In genomic region chr4:75698963-75699228, GRCh38 we compare ENCODE assay signal across 9 cellular contexts. TPM values are rescaled to one million over a fixed set of nuclear protein-coding genes. Genes with fewer than 3 reads are reported as not detected.
A peak's percentile ranks its signal among the peaks of the same experiment; 100 is the strongest.
DNase-seq lines count a peak whose midpoint lies in the region; ATAC-seq and TF ChIP-seq lines count a peak whose summit lies in the region.
"Had no signal": no experiment of that assay in that cellular context is flagged by ENCODE, and none has a peak within 500 bp of the region (broad histone marks: within the 10 kb centered on the region; RNA-seq: fewer than 3 reads in every experiment).

No MANE protein-coding gene starts in this region.

- no peaks in the 10 kb centered on the region for H3K9me3 Mint-ChIP-seq in naive thymus-derived CD8-positive, alpha-beta T cell

- H3K4me2 ChIP-seq in MM.1S (ENCODE audit: low read depth, low read length), result no peak overlapping the region

- no peak overlapping the region for H2AFZ ChIP-seq in MM.1S (ENCODE audit: low read length)

- H3K4me3 Mint-ChIP-seq in naive thymus-derived CD8-positive, alpha-beta T cell, result peak overlapping the region; percentile 9 to 69 (median 60)

- no peaks in the 10 kb centered on the region for H3F3A ChIP-seq in MM.1S (ENCODE audit: insufficient read depth, low read length)

- H3K27me3 Mint-ChIP-seq in naive thymus-derived CD8-positive, alpha-beta T cell, result no peaks in the 10 kb centered on the region

- H4K20me1 ChIP-seq in MM.1S (ENCODE audit: insufficient read depth, low read length), result no peaks in the 10 kb centered on the region

- H3K79me2 ChIP-seq in MM.1S (ENCODE audit: low read length), result no peaks in the 10 kb centered on the region

- H3K27me3 ChIP-seq in MM.1S (replicated peaks; ENCODE audit: insufficient read depth, low read length), result no peaks in the 10 kb centered on the region

- peak; percentile 38 for ATAC-seq in GM18868 (IDR thresholded peaks at IDR 0.05; ENCODE audit: unreplicated experiment)
- ATAC-seq in GM21723 (IDR thresholded peaks at IDR 0.05; ENCODE audit: unreplicated experiment), result peak; percentile 43
- peak; percentile 36 for ATAC-seq in HG03457 (IDR thresholded peaks at IDR 0.05; ENCODE audit: unreplicated experiment)
- ATAC-seq in naive thymus-derived CD8-positive, alpha-beta T cell, result peak in 1 of 2 donors; percentile 23

- H3K9me3 ChIP-seq in MM.1S (replicated peaks; ENCODE audit: insufficient read depth, low read length), result no peaks in the 10 kb centered on the region

- H3K27ac Mint-ChIP-seq in naive thymus-derived CD8-positive, alpha-beta T cell, result peak overlapping the region; percentile 84 to 94 (median 90)

- H3K9ac ChIP-seq in MM.1S (ENCODE audit: low read length), result no peak overlapping the region

- DNase-seq in naive thymus-derived CD8-positive, alpha-beta T cell, result no peak
- no peak for DNase-seq in HT-29 (ENCODE audit: low spot score)
- no peak for DNase-seq in erythroblast (lab: John Stamatoyannopoulos, UW)
- no peak for DNase-seq in MM.1S
- no peak for DNase-seq in cerebellar cortex (ENCODE audit: low spot score)
- DNase-seq: hypothalamus had no signal

- no peak overlapping the region for H3K27ac ChIP-seq in MM.1S (ENCODE audit: low read length)

- TF ChIP-seq CTCF in MM.1S (IDR thresholded peaks at IDR 0.05; ENCODE audit: low read length), result no peak

- H3K4me1 ChIP-seq in MM.1S (ENCODE audit: low read length), result no peaks in the 10 kb centered on the region

- peaks cover 14 to 42% (median 39%) of the 10 kb centered on the region in 4 donors for H3K4me1 Mint-ChIP-seq in naive thymus-derived CD8-positive, alpha-beta T cell

- H3K36me3 Mint-ChIP-seq in naive thymus-derived CD8-positive, alpha-beta T cell, result no peaks in the 10 kb centered on the region

- H3K36me3 ChIP-seq in MM.1S (replicated peaks; ENCODE audit: insufficient read depth, low read length), result no peaks in the 10 kb centered on the region

- no peak overlapping the region for H3K4me3 ChIP-seq in MM.1S (ENCODE audit: low read length)

- no peaks in the 10 kb centered on the region for H3K9me2 ChIP-seq in MM.1S (replicated peaks; ENCODE audit: insufficient read depth, low read length)

- no peak for TF ChIP-seq POLR2A in erythroblast (IDR thresholded peaks at IDR 0.05; ENCODE audit: low read length)

- POLR2A ChIA-PET in naive thymus-derived CD8-positive, alpha-beta T cell (lab: Charles Lee), result interaction anchor here (1.5 kb wide), 1 partner anchor 25 kb away, joined by 4 read pairs; the partner anchor contains the start of gene USO1

RNA-seq across cellular contexts. Expression of gene USO1, which starts 25.5 kb away (rescaled TPM):
- 10 to 100 TPM; 32.3 to 36.6 TPM for total RNA-seq in naive thymus-derived CD8-positive, alpha-beta T cell
- polyA plus RNA-seq in naive thymus-derived CD8-positive, alpha-beta T cell, result 10 to 100 TPM; 22.0 to 26.5 (median 24.4) TPM
- total RNA-seq in HT-29 (2014; rRNA removed; shearing (Covaris generic)), result 23.4 and 24.5 TPM in 2 replicates

RNA-seq across cellular contexts. Expression of gene G3BP2, which starts 25.7 kb away (rescaled TPM):
- 100 to 1,000 TPM; 172 to 190 TPM for total RNA-seq in naive thymus-derived CD8-positive, alpha-beta T cell
- 100 to 1,000 TPM; 116 to 125 (median 121) TPM for polyA plus RNA-seq in naive thymus-derived CD8-positive, alpha-beta T cell
- total RNA-seq in HT-29 (2014; rRNA removed; shearing (Covaris generic)), result 54.0 and 59.4 TPM in 2 replicates
